Comparison of ENCODE assay signal across 17 cellular contexts in genomic region chr22:30470655-30471054, GRCh38. TPM values are rescaled to one million over a fixed set of nuclear protein-coding genes. Genes with fewer than 3 reads are reported as not detected.
A peak's percentile ranks its signal among the peaks of the same experiment; 100 is the strongest.
DNase-seq lines count a peak whose midpoint lies in the region; ATAC-seq and TF ChIP-seq lines count a peak whose summit lies in the region.
"Had no signal": no experiment of that assay in that cellular context is flagged by ENCODE, and none has a peak within 500 bp of the region (broad histone marks: within the 10 kb centered on the region; RNA-seq: fewer than 3 reads in every experiment).

No MANE protein-coding gene starts in this region.

- H3K27ac Mint-ChIP-seq in T-helper 1 cell treated with Interleukin-12 subunit alpha and Interleukin-12 subunit beta and Interleukin-4 antibody, amounts not matched to agents 30 μg/mL and 1 μg/mL, for 36 hours, result peak overlapping the region; percentile 1
- H3K27ac Mint-ChIP-seq in activated CD8-positive, alpha-beta memory T cell treated with anti-CD3 and anti-CD28 coated beads, Interleukin-2, amount 10 ng/mL, durations not matched to agents 7 days and 5 days, result peak overlapping the region; percentile 64
- H3K27ac Mint-ChIP-seq in natural killer cell treated with Interleukin-12 subunit alpha and Interleukin-12 subunit beta and Interleukin-15 and Interleukin-18, amount 100 ng/mL, for 72 hours, result no peak overlapping the region
- H3K27ac Mint-ChIP-seq in natural killer cell, result no peak overlapping the region
- H3K27ac Mint-ChIP-seq: B cell; CD4-positive, CD25-positive, alpha-beta regulatory T cell had no signal

- no peak for TF ChIP-seq CTCF in natural killer cell (IDR thresholded peaks at IDR 0.05)

- ATAC-seq in activated CD8-positive, alpha-beta memory T cell treated with anti-CD3 and anti-CD28 coated beads, Interleukin-2, amount 10 ng/mL, durations not matched to agents 7 days and 5 days, result no peak
- no peak for ATAC-seq in natural killer cell treated with Interleukin-12 subunit alpha and Interleukin-12 subunit beta and Interleukin-15 and Interleukin-18, amount 100 ng/mL, for 72 hours
- ATAC-seq in natural killer cell (no peak), GM19455 (IDR thresholded peaks at IDR 0.05; ENCODE audit: unreplicated experiment) (no peak)
- ATAC-seq: GM12878 had no signal

- intact Hi-C loops in natural killer cell (cut with micrococcal nuclease), result no loop called here

- H3K36me3 Mint-ChIP-seq in T-helper 1 cell treated with Interleukin-12 subunit alpha and Interleukin-12 subunit beta and Interleukin-4 antibody, amounts not matched to agents 30 μg/mL and 1 μg/mL, for 36 hours (ENCODE audit: low read depth), result no peaks in the 10 kb centered on the region
- no peaks in the 10 kb centered on the region for H3K36me3 Mint-ChIP-seq in activated CD8-positive, alpha-beta memory T cell treated with anti-CD3 and anti-CD28 coated beads, Interleukin-2, amount 10 ng/mL, durations not matched to agents 7 days and 5 days
- no peaks in the 10 kb centered on the region for H3K36me3 Mint-ChIP-seq in natural killer cell treated with Interleukin-12 subunit alpha and Interleukin-12 subunit beta and Interleukin-15 and Interleukin-18, amount 100 ng/mL, for 72 hours
- no peaks in the 10 kb centered on the region for H3K36me3 Mint-ChIP-seq in natural killer cell
- H3K36me3 Mint-ChIP-seq: CD4-positive, CD25-positive, alpha-beta regulatory T cell had no signal

- no peak for DNase-seq in T-helper 1 cell
- no peak for DNase-seq in activated CD8-positive, alpha-beta memory T cell treated with anti-CD3 and anti-CD28 coated beads, Interleukin-2, amount 10 ng/mL, durations not matched to agents 7 days and 5 days
- no peak for DNase-seq in activated CD8-positive, alpha-beta memory T cell treated with anti-CD3 and anti-CD28 coated beads, Interleukin-2, amount 50 U/mL, for 4 hours
- DNase-seq in natural killer cell treated with Interleukin-12 subunit alpha and Interleukin-12 subunit beta and Interleukin-15 and Interleukin-18, amount 100 ng/mL, for 72 hours (ENCODE audit: low spot score), result no peak
- no peak for DNase-seq in natural killer cell
- DNase-seq in stimulated activated CD4-positive, alpha-beta T cell treated with anti-CD3 and anti-CD28 coated beads, Interleukin-4, amount 100 ng/mL, for 1 hour, result no peak
- DNase-seq: CD8-positive, alpha-beta memory T cell; DMS 273 treated with DMSO at 0.1 percent for 48 hours; DMS79; EL; GDM1; GOT3 had no signal

- CTCF ChIA-PET in activated CD8-positive, alpha-beta memory T cell treated with anti-CD3 and anti-CD28 coated beads, Interleukin-2, amount 10 ng/mL, durations not matched to agents 7 days and 5 days (lab: Charles Lee), result interaction anchor here (1.3 kb wide), 1 partner anchor 14 kb away, joined by 4 read pairs; no protein-coding TSS in a partner anchor

- H3K9me3 Mint-ChIP-seq in T-helper 1 cell treated with Interleukin-12 subunit alpha and Interleukin-12 subunit beta and Interleukin-4 antibody, amounts not matched to agents 30 μg/mL and 1 μg/mL, for 36 hours, result no peaks in the 10 kb centered on the region
- H3K9me3 Mint-ChIP-seq in activated CD8-positive, alpha-beta memory T cell treated with anti-CD3 and anti-CD28 coated beads, Interleukin-2, amount 10 ng/mL, durations not matched to agents 7 days and 5 days (ENCODE audit: low read depth), result no peaks in the 10 kb centered on the region
- H3K9me3 Mint-ChIP-seq in natural killer cell treated with Interleukin-12 subunit alpha and Interleukin-12 subunit beta and Interleukin-15 and Interleukin-18, amount 100 ng/mL, for 72 hours, result no peaks in the 10 kb centered on the region
- H3K9me3 Mint-ChIP-seq in natural killer cell, result no peaks in the 10 kb centered on the region

- H3K4me3 Mint-ChIP-seq in T-helper 1 cell treated with Interleukin-12 subunit alpha and Interleukin-12 subunit beta and Interleukin-4 antibody, amounts not matched to agents 30 μg/mL and 1 μg/mL, for 36 hours, result peak overlapping the region; percentile 53
- no peak overlapping the region for H3K4me3 Mint-ChIP-seq in activated CD8-positive, alpha-beta memory T cell treated with anti-CD3 and anti-CD28 coated beads, Interleukin-2, amount 10 ng/mL, durations not matched to agents 7 days and 5 days
- H3K4me3 Mint-ChIP-seq in natural killer cell treated with Interleukin-12 subunit alpha and Interleukin-12 subunit beta and Interleukin-15 and Interleukin-18, amount 100 ng/mL, for 72 hours, result peak overlapping the region; percentile 15
- H3K4me3 Mint-ChIP-seq in natural killer cell, result no peak overlapping the region
- H3K4me3 Mint-ChIP-seq: B cell; CD4-positive, CD25-positive, alpha-beta regulatory T cell; CD8-positive, alpha-beta memory T cell had no signal

- peaks cover 15% of the 10 kb centered on the region for H3K4me1 Mint-ChIP-seq in T-helper 1 cell treated with Interleukin-12 subunit alpha and Interleukin-12 subunit beta and Interleukin-4 antibody, amounts not matched to agents 30 μg/mL and 1 μg/mL, for 36 hours (ENCODE audit: low read depth)
- H3K4me1 Mint-ChIP-seq in activated CD8-positive, alpha-beta memory T cell treated with anti-CD3 and anti-CD28 coated beads, Interleukin-2, amount 10 ng/mL, durations not matched to agents 7 days and 5 days, result peaks cover 18% of the 10 kb centered on the region
- peaks cover 12 to 13% of the 10 kb centered on the region in 2 donors for H3K4me1 Mint-ChIP-seq in natural killer cell treated with Interleukin-12 subunit alpha and Interleukin-12 subunit beta and Interleukin-15 and Interleukin-18, amount 100 ng/mL, for 72 hours (ENCODE audit: low read depth in 2 of 2)
- H3K4me1 Mint-ChIP-seq in natural killer cell, result peaks cover 8% of the 10 kb centered on the region in 2 donors
- H3K4me1 Mint-ChIP-seq: B cell had no signal

- H3K27me3 Mint-ChIP-seq in T-helper 1 cell treated with Interleukin-12 subunit alpha and Interleukin-12 subunit beta and Interleukin-4 antibody, amounts not matched to agents 30 μg/mL and 1 μg/mL, for 36 hours (ENCODE audit: low read depth), result peaks cover 20% of the 10 kb centered on the region
- peaks cover 21% of the 10 kb centered on the region for H3K27me3 Mint-ChIP-seq in activated CD8-positive, alpha-beta memory T cell treated with anti-CD3 and anti-CD28 coated beads, Interleukin-2, amount 10 ng/mL, durations not matched to agents 7 days and 5 days
- peaks cover 14 to 21% of the 10 kb centered on the region in 2 donors for H3K27me3 Mint-ChIP-seq in natural killer cell treated with Interleukin-12 subunit alpha and Interleukin-12 subunit beta and Interleukin-15 and Interleukin-18, amount 100 ng/mL, for 72 hours
- H3K27me3 Mint-ChIP-seq in natural killer cell (ENCODE audit: low read depth in 2 of 2), result peaks cover 14 to 19% of the 10 kb centered on the region in 2 donors

RNA-seq across cellular contexts. Expression of gene SEC14L3, which starts 1.2 kb away (rescaled TPM):
- total RNA-seq in activated CD8-positive, alpha-beta memory T cell treated with anti-CD3 and anti-CD28 coated beads, Interleukin-2, amount 10 ng/mL, durations not matched to agents 7 days and 5 days, result not detected
- total RNA-seq in natural killer cell treated with Interleukin-12 subunit alpha and Interleukin-12 subunit beta and Interleukin-15 and Interleukin-18, amount 100 ng/mL, for 72 hours, result not detected
- not detected for total RNA-seq in natural killer cell
- total RNA-seq: B cell; CD4-positive, CD25-positive, alpha-beta regulatory T cell; CD8-positive, alpha-beta memory T cell; GM12878 had no signal

RNA-seq across cellular contexts. Expression of gene SEC14L4, which starts 34.8 kb away (rescaled TPM):
- total RNA-seq in activated CD8-positive, alpha-beta memory T cell treated with anti-CD3 and anti-CD28 coated beads, Interleukin-2, amount 10 ng/mL, durations not matched to agents 7 days and 5 days, result not detected
- total RNA-seq in natural killer cell treated with Interleukin-12 subunit alpha and Interleukin-12 subunit beta and Interleukin-15 and Interleukin-18, amount 100 ng/mL, for 72 hours, result not detected
- total RNA-seq in natural killer cell, result not detected
- total RNA-seq: B cell; CD4-positive, CD25-positive, alpha-beta regulatory T cell; CD8-positive, alpha-beta memory T cell; GM12878 had no signal

RNA-seq across cellular contexts. Expression of gene MTFP1, which starts 45.1 kb away (rescaled TPM):
- total RNA-seq in activated CD8-positive, alpha-beta memory T cell treated with anti-CD3 and anti-CD28 coated beads, Interleukin-2, amount 10 ng/mL, durations not matched to agents 7 days and 5 days, result 10 to 100 TPM; 59.1 to 73.4 TPM
- total RNA-seq in natural killer cell treated with Interleukin-12 subunit alpha and Interleukin-12 subunit beta and Interleukin-15 and Interleukin-18, amount 100 ng/mL, for 72 hours, result 10 to 100 TPM; 58.7 to 67.4 TPM
- total RNA-seq in natural killer cell, result 10 to 100 TPM; 15.7 to 17.5 (median 17.2) TPM

Comparison
In these comparisons a context has a peak if more than half of its experiments do, and no peak if none do; other contexts are left out.
1. H3K4me3 Mint-ChIP-seq: peak in T-helper 1 cell treated with Interleukin-12 subunit alpha and Interleukin-12 subunit beta and Interleukin-4 antibody, amounts not matched to agents 30 μg/mL and 1 μg/mL, for 36 hours (single experiment) and natural killer cell treated with Interleukin-12 subunit alpha and Interleukin-12 subunit beta and Interleukin-15 and Interleukin-18, amount 100 ng/mL, for 72 hours (single experiment); none in activated CD8-positive, alpha-beta memory T cell treated with anti-CD3 and anti-CD28 coated beads, Interleukin-2, amount 10 ng/mL, durations not matched to agents 7 days and 5 days (single experiment) and natural killer cell (single experiment).
2. H3K27ac Mint-ChIP-seq: peak in T-helper 1 cell treated with Interleukin-12 subunit alpha and Interleukin-12 subunit beta and Interleukin-4 antibody, amounts not matched to agents 30 μg/mL and 1 μg/mL, for 36 hours (single experiment) and activated CD8-positive, alpha-beta memory T cell treated with anti-CD3 and anti-CD28 coated beads, Interleukin-2, amount 10 ng/mL, durations not matched to agents 7 days and 5 days (single experiment); none in natural killer cell treated with Interleukin-12 subunit alpha and Interleukin-12 subunit beta and Interleukin-15 and Interleukin-18, amount 100 ng/mL, for 72 hours (0 of 2) and natural killer cell (0 of 2).